12 cellular contexts compared by ENCODE assay signal in genomic region chr18:22466608-22467390, GRCh38. TPM values are rescaled to one million over a fixed set of nuclear protein-coding genes. Genes with fewer than 3 reads are reported as not detected.
DNase-seq lines count a peak whose midpoint lies in the region; ATAC-seq and TF ChIP-seq lines count a peak whose summit lies in the region.
"Had no signal": no experiment of that assay in that cellular context is flagged by ENCODE, and none has a peak within 500 bp of the region (broad histone marks: within the 10 kb centered on the region; RNA-seq: fewer than 3 reads in every experiment).

No MANE protein-coding gene starts in this region.

- H3K4me1 Mint-ChIP-seq in Calu3 (ENCODE audit: low read depth, unreplicated experiment): peaks cover 76% of the 10 kb centered on the region
- peaks cover 4% of the 10 kb centered on the region for H3K4me1 Mint-ChIP-seq in activated CD8-positive, alpha-beta memory T cell treated with anti-CD3 and anti-CD28 coated beads, Interleukin-2, amount 10 ng/mL, durations not matched to agents 7 days and 5 days
- H3K4me1 Mint-ChIP-seq: IgD-negative memory B cell had no signal

- peaks cover 38% of the 10 kb centered on the region for H3K36me3 Mint-ChIP-seq in Calu3 (ENCODE audit: insufficient read depth, unreplicated experiment)
- no peaks in the 10 kb centered on the region for H3K36me3 Mint-ChIP-seq in activated CD8-positive, alpha-beta memory T cell treated with anti-CD3 and anti-CD28 coated beads, Interleukin-2, amount 10 ng/mL, durations not matched to agents 7 days and 5 days
- H3K36me3 Mint-ChIP-seq: IgD-negative memory B cell had no signal

- no peaks in the 10 kb centered on the region for H3K27me3 Mint-ChIP-seq in Calu3 (ENCODE audit: unreplicated experiment)
- H3K27me3 Mint-ChIP-seq in activated CD8-positive, alpha-beta memory T cell treated with anti-CD3 and anti-CD28 coated beads, Interleukin-2, amount 10 ng/mL, durations not matched to agents 7 days and 5 days: no peaks in the 10 kb centered on the region

- H4K91ac ChIP-seq in trophoblast cell (ENCODE audit: low read depth, low read length): peak overlapping the region; percentile 5

- H3K18ac ChIP-seq in trophoblast cell (ENCODE audit: low read length): no peak overlapping the region

- H3K14ac ChIP-seq in trophoblast cell (ENCODE audit: low read length): peak overlapping the region; percentile 25

- peak overlapping the region; percentile 100 for H3K27ac Mint-ChIP-seq in Calu3 (ENCODE audit: unreplicated experiment)
- no peak overlapping the region for H3K27ac Mint-ChIP-seq in activated CD8-positive, alpha-beta memory T cell treated with anti-CD3 and anti-CD28 coated beads, Interleukin-2, amount 10 ng/mL, durations not matched to agents 7 days and 5 days
- H3K27ac Mint-ChIP-seq: activated T-cell treated with anti-CD3 and anti-CD28 coated beads, Interleukin-2, amount 50 U/mL, for 72 hours had no signal

- TSS peak; percentile 86 for BruUV-seq in Calu3 (replicated peaks; lab: Mats Ljungman, UMichigan)

- no peak overlapping the region for H2BK5ac ChIP-seq in trophoblast cell (ENCODE audit: low read depth, low read length, poor library complexity)

- H3K23ac ChIP-seq in trophoblast cell (ENCODE audit: low read length): no peak overlapping the region

- peaks cover 69% of the 10 kb centered on the region for H3K4me1 ChIP-seq in SJSA1 (replicated peaks)
- peaks cover 14 to 22% of the 10 kb centered on the region in 2 experiments for H3K4me1 ChIP-seq in trophoblast cell (ENCODE audit: control insufficient read depth in 1 of 2, insufficient read depth in 2 of 2, low read length in 2 of 2)

- H3K9me3 ChIP-seq in SJSA1 (replicated peaks) (peaks cover 9% of the 10 kb centered on the region), trophoblast cell (ENCODE audit: insufficient read depth, low read depth, low read length) (no peaks in the 10 kb centered on the region)

- no peak overlapping the region for H2AK5ac ChIP-seq in trophoblast cell (ENCODE audit: low read length)

- no peaks in the 10 kb centered on the region for H3K36me3 ChIP-seq in SJSA1
- H3K36me3 ChIP-seq in trophoblast cell (ENCODE audit: control insufficient read depth in 1 of 2, insufficient read depth in 2 of 2, low read length in 2 of 2): no peaks in the 10 kb centered on the region

- no peak overlapping the region for H3K4ac ChIP-seq in trophoblast cell (ENCODE audit: low read depth, low read length)

- peaks cover 10% of the 10 kb centered on the region for H3K9me3 Mint-ChIP-seq in Calu3 (ENCODE audit: low read depth, unreplicated experiment)
- no peaks in the 10 kb centered on the region for H3K9me3 Mint-ChIP-seq in activated CD8-positive, alpha-beta memory T cell treated with anti-CD3 and anti-CD28 coated beads, Interleukin-2, amount 10 ng/mL, durations not matched to agents 7 days and 5 days (ENCODE audit: low read depth)

- peak overlapping the region; percentile 64 for H3K4me3 Mint-ChIP-seq in Calu3 (ENCODE audit: low read depth, unreplicated experiment)
- H3K4me3 Mint-ChIP-seq in activated CD8-positive, alpha-beta memory T cell treated with anti-CD3 and anti-CD28 coated beads, Interleukin-2, amount 10 ng/mL, durations not matched to agents 7 days and 5 days: no peak overlapping the region

- no peaks in the 10 kb centered on the region for H3K79me2 ChIP-seq in trophoblast cell (ENCODE audit: control insufficient read depth, insufficient read depth, low read length, poor library complexity)

- H3K27ac ChIP-seq in SJSA1 (peak overlapping the region; percentile 100), trophoblast cell (ENCODE audit: low read depth, low read length) (peak overlapping the region; percentile 45)

- no peak for TF ChIP-seq CTCF in Calu3 (IDR thresholded peaks at IDR 0.05; ENCODE audit: unreplicated experiment)

- H3K4me2 ChIP-seq in trophoblast cell (ENCODE audit: low read length): peak overlapping the region; percentile 26

- peak overlapping the region; percentile 47 for H2BK12ac ChIP-seq in trophoblast cell (ENCODE audit: low read length)

- intact Hi-C loops in Calu3 (cut with micrococcal nuclease; ENCODE audit: unreplicated experiment): loop anchor here (1.0 to 10.0 kb wide), 6 partner anchors 85 to 552 kb away; no protein-coding TSS in a partner anchor

- CTCF ChIA-PET in Calu3 (lab: Charles Lee): interaction anchor here (0.9 to 1.6 kb wide), 8 partner anchors 32 to 120 kb away, joined by 3 to 8 read pairs (median 3); no protein-coding TSS in a partner anchor
- CTCF ChIA-PET in activated CD8-positive, alpha-beta memory T cell treated with anti-CD3 and anti-CD28 coated beads, Interleukin-2, amount 10 ng/mL, durations not matched to agents 7 days and 5 days (lab: Charles Lee): no interaction called here

- H4K12ac ChIP-seq in trophoblast cell (ENCODE audit: low read depth, low read length): no peak overlapping the region

- no CpG with 5 or more reads among the region's 3 CpGs for WGBS in trophoblast cell (ENCODE audit: extremely low coverage, insufficient coverage, insufficient read length)

- H2BK120ac ChIP-seq in trophoblast cell (ENCODE audit: insufficient read depth, low read length, poor library complexity): peak overlapping the region; percentile 33

- H3K9ac ChIP-seq in trophoblast cell (ENCODE audit: low read length): no peak overlapping the region

- H3K4me3 ChIP-seq in SJSA1 (peak overlapping the region; percentile 7; the same call in 1 of the 2 replicates), trophoblast cell (ENCODE audit: low read depth, low read length) (no peak overlapping the region)

- no peaks in the 10 kb centered on the region for H3K79me1 ChIP-seq in trophoblast cell (ENCODE audit: low read length)

- H4K8ac ChIP-seq in trophoblast cell (ENCODE audit: low read depth, low read length): no peak overlapping the region

- no peak overlapping the region for H2AFZ ChIP-seq in trophoblast cell (ENCODE audit: insufficient read depth, low read length, poor library complexity)

- H3K27me3 ChIP-seq in SJSA1 (replicated peaks) (no peaks in the 10 kb centered on the region), trophoblast cell (ENCODE audit: insufficient read depth, low read length) (no peaks in the 10 kb centered on the region)

- peak; percentile 73 for DNase-seq in Calu3
- DNase-seq in SJSA1 (ENCODE audit: low read depth in 1 of 2, low spot score in 2 of 2): peak; percentile 87 to 93
- DNase-seq in fibroblast of the conjunctiva (ENCODE audit: low read depth): peak; percentile 39
- DNase-seq in trophoblast cell: peak; percentile 85 to 92
- DNase-seq in NCI-H1105 treated with DMSO at 0.1 percent for 48 hours (lab: John Stamatoyannopoulos, UW): no peak
- no peak for DNase-seq in T1000 (lab: John Stamatoyannopoulos, UW)
- no peak for DNase-seq in activated CD8-positive, alpha-beta memory T cell treated with anti-CD3 and anti-CD28 coated beads, Interleukin-2, amount 10 ng/mL, durations not matched to agents 7 days and 5 days

- no peak for ATAC-seq in activated CD8-positive, alpha-beta memory T cell treated with anti-CD3 and anti-CD28 coated beads, Interleukin-2, amount 10 ng/mL, durations not matched to agents 7 days and 5 days
- ATAC-seq in GM19324 (IDR thresholded peaks at IDR 0.05; ENCODE audit: low FRiP score, unreplicated experiment): no peak

RNA-seq across cellular contexts. Expression of gene CTAGE1, which starts 49.1 kb away (rescaled TPM):
- total RNA-seq in Calu3 (2022): not detected in 2 replicates
- 0.11 TPM in 1 of 2 replicates, not detected in the other for total RNA-seq in SJSA1 (2014; rRNA removed; shearing (Covaris generic))
- 0.03 TPM in 1 of 2 replicates, not detected in the other for polyA plus RNA-seq in trophoblast cell (2013)
- total RNA-seq in activated CD8-positive, alpha-beta memory T cell treated with anti-CD3 and anti-CD28 coated beads, Interleukin-2, amount 10 ng/mL, durations not matched to agents 7 days and 5 days: not detected
- total RNA-seq: activated T-cell treated with anti-CD3 and anti-CD28 coated beads, Interleukin-2, amount 50 U/mL, for 72 hours; OCI-LY7; urinary bladder had no signal
- polyA plus RNA-seq: IgD-negative memory B cell, urinary bladder had no signal

Comparison
In these comparisons a context has a peak if more than half of its experiments do, and no peak if none do; other contexts are left out.
1. DNase-seq: peak in Calu3 (single experiment), SJSA1 (2 of 2), fibroblast of the conjunctiva (single experiment) and trophoblast cell (2 of 2); none in NCI-H1105 treated with DMSO at 0.1 percent for 48 hours (single experiment), T1000 (single experiment) and activated CD8-positive, alpha-beta memory T cell treated with anti-CD3 and anti-CD28 coated beads, Interleukin-2, amount 10 ng/mL, durations not matched to agents 7 days and 5 days (single experiment).